In genomic region chr12:49198431-49199155, GRCh38 we compare ENCODE assay signal across 9 cellular contexts. TPM values are rescaled to one million over a fixed set of nuclear protein-coding genes. Genes with fewer than 3 reads are reported as not detected.
DNase-seq lines count a peak whose midpoint lies in the region; ATAC-seq, FAIRE-seq and TF ChIP-seq lines count a peak whose summit lies in the region.
"Had no signal": no experiment of that assay in that cellular context is flagged by ENCODE, and none has a peak within 500 bp of the region (broad histone marks: within the 10 kb centered on the region; RNA-seq: fewer than 3 reads in every experiment).

No MANE protein-coding gene starts in this region.

- H3K27me3 ChIP-seq in PC-3 (ENCODE audit: low read length) (no peaks in the 10 kb centered on the region), psoas muscle (ENCODE audit: insufficient read depth in 3 of 3, low read length in 2 of 3) (no peaks in the 10 kb centered on the region)

- no TSS peak for BruUV-seq in PC-3 (replicated peaks; lab: Mats Ljungman, UMichigan)

- H4K20me1 ChIP-seq in PC-3 (ENCODE audit: low read length), result no peaks in the 10 kb centered on the region

- H3F3A ChIP-seq in PC-3 (ENCODE audit: low read length, unreplicated experiment), result no peaks in the 10 kb centered on the region

- H3K36me3 ChIP-seq in HEK293 (ENCODE audit: control insufficient read depth in 2 of 2, insufficient read depth in 1 of 2, low read length in 2 of 2) (no peaks in the 10 kb centered on the region), PC-3 (ENCODE audit: low read depth, low read length) (no peaks in the 10 kb centered on the region), psoas muscle (ENCODE audit: insufficient read depth in 1 of 2, low read depth in 1 of 2) (no peaks in the 10 kb centered on the region), kidney (ENCODE audit: control insufficient read depth in 1 of 2, insufficient read depth in 2 of 2, low read length in 2 of 2) (no peaks in the 10 kb centered on the region)

- no peaks in the 10 kb centered on the region for H3K79me2 ChIP-seq in PC-3 (ENCODE audit: low read length)

- H3K4me1 ChIP-seq in HEK293 (ENCODE audit: control insufficient read depth, insufficient read depth, low read length) (peaks cover 17% of the 10 kb centered on the region), PC-3 (ENCODE audit: insufficient read depth, low read length) (peaks cover 26% of the 10 kb centered on the region), psoas muscle (peaks cover 15% of the 10 kb centered on the region), kidney (ENCODE audit: control insufficient read depth in 1 of 2, insufficient read depth in 1 of 2, low read depth in 1 of 2, low read length in 2 of 2) (peaks cover 3 to 4% of the 10 kb centered on the region in 2 donors)

- H3K9me3 ChIP-seq in HEK293 (ENCODE audit: control insufficient read depth, insufficient read depth, low read depth, low read length) (no peaks in the 10 kb centered on the region), PC-3 (ENCODE audit: low read length) (no peaks in the 10 kb centered on the region), psoas muscle (no peaks in the 10 kb centered on the region), kidney (ENCODE audit: control insufficient read depth in 1 of 2, low read length in 2 of 2) (no peaks in the 10 kb centered on the region)

- H3K9ac ChIP-seq in PC-3 (ENCODE audit: low read length) (no peak overlapping the region), kidney (ENCODE audit: low read length in 2 of 2) (no peak overlapping the region)

- peak overlapping the region; percentile 31; the same call in 1 of the 2 replicates for H2AFZ ChIP-seq in PC-3 (ENCODE audit: low read length)

- TF ChIP-seq CTCF in HEK293 (tag by site-specific recombination; IDR thresholded peaks at IDR 0.05), result no peak
- TF ChIP-seq CTCF in PC-3 (conservative IDR thresholded peaks at IDR 0.05; ENCODE audit: low read depth, low read length), result no peak
- TF ChIP-seq CTCF in fibroblast of villous mesenchyme (IDR thresholded peaks at IDR 0.05; ENCODE audit: insufficient read depth, low read depth, low read length), result no peak
- TF ChIP-seq CTCF in psoas muscle (IDR thresholded peaks at IDR 0.05), result no peak
- no peak for TF ChIP-seq CTCF in GM20000 (IDR thresholded peaks at IDR 0.05; ENCODE audit: extremely low read depth, missing control alignments)
- no peak for TF ChIP-seq CTCF in kidney (IDR thresholded peaks at IDR 0.05; ENCODE audit: borderline replicate concordance, extremely low read depth, insufficient read depth)

- peak; percentile 84 for DNase-seq in PC-3
- DNase-seq in fibroblast of villous mesenchyme (ENCODE audit: low read depth), result peak; percentile 55
- peak in 1 of 2 donors; percentile 28 for DNase-seq in psoas muscle
- DNase-seq in NOMO-1 (lab: John Stamatoyannopoulos, UW; ENCODE audit: unreplicated experiment in 2 of 2), result no peak
- no peak for DNase-seq in GM20000 (ENCODE audit: low spot score)
- no peak for DNase-seq in kidney

- ATAC-seq in PC-3 (peak; percentile 78), psoas muscle (no peak), GM18907 (IDR thresholded peaks at IDR 0.05; ENCODE audit: unreplicated experiment) (no peak)
- ATAC-seq: Panc1 had no signal

- POLR2A ChIA-PET in HEK293 (lab: Yijun Ruan, JAX) (interaction anchor here (0.6 to 2.1 kb wide), 3 partner anchors 10 to 93 kb away, joined by 3 to 14 read pairs (median 4); partner anchors contain the start of genes TUBA1A and TUBA1C), PC-3 (lab: Charles Lee; ENCODE audit: unreplicated experiment) (no interaction called here)

- intact Hi-C loops in PC-3 (cut with micrococcal nuclease) (no loop called here), psoas muscle (cut with DNase I) (no loop called here), kidney (cut with DNase I) (no loop called here)

- no peaks in the 10 kb centered on the region for H3K9me2 ChIP-seq in PC-3 (replicated peaks; ENCODE audit: low read length)

- WGBS in psoas muscle, 3 donors, result 58 to 63% (median 62%) methylated on average over 11 of the region's 11 CpGs

- H3K4me3 ChIP-seq in HEK293 (ENCODE audit: low read depth, low read length) (no peak overlapping the region), PC-3 (ENCODE audit: low read length) (peak overlapping the region; percentile 2; the same call in 1 of the 2 replicates), fibroblast of villous mesenchyme (ENCODE audit: low read depth, low read length) (no peak overlapping the region), psoas muscle (no peak overlapping the region), kidney (ENCODE audit: low read length in 2 of 2) (no peak overlapping the region)

- no peak for FAIRE-seq in kidney (lab: Jason Lieb, UNC)

- H3K27ac ChIP-seq in HEK293 (ENCODE audit: extremely low read depth, low read depth, low read length), result no peak overlapping the region
- H3K27ac ChIP-seq in PC-3 (ENCODE audit: low read length), result no peak overlapping the region
- peak overlapping the region; percentile 24 for H3K27ac ChIP-seq in psoas muscle
- H3K27ac ChIP-seq in kidney (ENCODE audit: low read depth in 2 of 2, low read length in 2 of 2), result no peak overlapping the region

- CTCF ChIA-PET in HEK293 (lab: Yijun Ruan, JAX) (interaction anchor here (1.0 to 1.5 kb wide), 3 partner anchors 35 to 111 kb away, joined by 3 read pairs; partner anchors contain the start of gene TUBA1B), PC-3 (lab: Charles Lee) (interaction anchor here (0.6 kb wide), 1 partner anchor 160 kb away, joined by 3 read pairs; no protein-coding TSS in a partner anchor)

- peak overlapping the region; percentile 62 for H3K4me2 ChIP-seq in PC-3 (ENCODE audit: low read length)

TF ChIP-seq in HEK293, 187 proteins besides CTCF, POLR2A, EP300 and RAD21:
- TF ChIP-seq ZSCAN23 (tag by site-specific recombination; IDR thresholded peaks at IDR 0.05) (no peak), ZNF701 (tag by site-specific recombination; IDR thresholded peaks at IDR 0.05) (no peak), ZFHX2 (tag by site-specific recombination; conservative IDR thresholded peaks at IDR 0.05) (peak; percentile 37; the same call in 1 of the 2 replicates)
- TF ChIP-seq, protein P1, sequence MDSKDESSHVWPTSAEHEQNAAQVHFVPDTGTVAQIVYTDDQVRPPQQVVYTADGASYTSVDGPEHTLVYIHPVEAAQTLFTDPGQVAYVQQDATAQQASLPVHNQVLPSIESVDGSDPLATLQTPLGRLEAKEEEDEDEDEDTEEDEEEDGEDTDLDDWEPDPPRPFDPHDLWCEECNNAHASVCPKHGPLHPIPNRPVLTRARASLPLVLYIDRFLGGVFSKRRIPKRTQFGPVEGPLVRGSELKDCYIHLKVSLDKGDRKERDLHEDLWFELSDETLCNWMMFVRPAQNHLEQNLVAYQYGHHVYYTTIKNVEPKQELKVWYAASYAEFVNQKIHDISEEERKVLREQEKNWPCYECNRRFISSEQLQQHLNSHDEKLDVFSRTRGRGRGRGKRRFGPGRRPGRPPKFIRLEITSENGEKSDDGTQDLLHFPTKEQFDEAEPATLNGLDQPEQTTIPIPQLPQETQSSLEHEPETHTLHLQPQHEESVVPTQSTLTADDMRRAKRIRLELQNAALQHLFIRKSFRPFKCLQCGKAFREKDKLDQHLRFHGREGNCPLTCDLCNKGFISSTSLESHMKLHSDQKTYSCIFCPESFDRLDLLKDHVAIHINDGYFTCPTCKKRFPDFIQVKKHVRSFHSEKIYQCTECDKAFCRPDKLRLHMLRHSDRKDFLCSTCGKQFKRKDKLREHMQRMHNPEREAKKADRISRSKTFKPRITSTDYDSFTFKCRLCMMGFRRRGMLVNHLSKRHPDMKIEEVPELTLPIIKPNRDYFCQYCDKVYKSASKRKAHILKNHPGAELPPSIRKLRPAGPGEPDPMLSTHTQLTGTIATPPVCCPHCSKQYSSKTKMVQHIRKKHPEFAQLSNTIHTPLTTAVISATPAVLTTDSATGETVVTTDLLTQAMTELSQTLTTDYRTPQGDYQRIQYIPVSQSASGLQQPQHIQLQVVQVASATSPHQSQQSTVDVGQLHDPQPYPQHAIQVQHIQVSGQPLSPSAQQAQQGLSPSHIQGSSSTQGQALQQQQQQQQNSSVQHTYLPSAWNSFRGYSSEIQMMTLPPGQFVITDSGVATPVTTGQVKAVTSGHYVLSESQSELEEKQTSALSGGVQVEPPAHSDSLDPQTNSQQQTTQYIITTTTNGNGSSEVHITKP (tag by site-specific recombination; IDR thresholded peaks at IDR 0.05), result peak; percentile 78
- TF ChIP-seq, protein P2, sequence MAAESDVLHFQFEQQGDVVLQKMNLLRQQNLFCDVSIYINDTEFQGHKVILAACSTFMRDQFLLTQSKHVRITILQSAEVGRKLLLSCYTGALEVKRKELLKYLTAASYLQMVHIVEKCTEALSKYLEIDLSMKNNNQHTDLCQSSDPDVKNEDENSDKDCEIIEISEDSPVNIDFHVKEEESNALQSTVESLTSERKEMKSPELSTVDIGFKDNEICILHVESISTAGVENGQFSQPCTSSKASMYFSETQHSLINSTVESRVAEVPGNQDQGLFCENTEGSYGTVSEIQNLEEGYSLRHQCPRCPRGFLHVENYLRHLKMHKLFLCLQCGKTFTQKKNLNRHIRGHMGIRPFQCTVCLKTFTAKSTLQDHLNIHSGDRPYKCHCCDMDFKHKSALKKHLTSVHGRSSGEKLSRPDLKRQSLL (tag by site-specific recombination; IDR thresholded peaks at IDR 0.05), result no peak

RNA-seq across cellular contexts. Expression of gene TUBA1A, which starts 9.7 kb away (rescaled TPM):
- 46.1 and 46.9 TPM in 2 replicates for total RNA-seq in PC-3 (2014; rRNA removed)
- total RNA-seq in fibroblast of villous mesenchyme, result 834 and 982 TPM in 2 replicates
- total RNA-seq in psoas muscle, result 10 to 100 TPM; 21.3 to 29.8 (median 29.0) TPM
- 10 to 100 TPM; 16.4 to 48.2 (median 29.9) TPM for polyA plus RNA-seq in psoas muscle
- total RNA-seq in kidney, result 94.3 TPM
- 128 TPM for polyA plus RNA-seq in kidney (ENCODE audit: insufficient read depth, low read depth, low replicate concordance)

Comparison
In these comparisons a context has a peak if more than half of its experiments do, and no peak if none do; other contexts are left out.
1. DNase-seq: peak in PC-3 (single experiment) and fibroblast of villous mesenchyme (single experiment); none in NOMO-1 (0 of 2), GM20000 (single experiment) and kidney (single experiment).